9 cellular contexts compared by ENCODE assay signal in genomic region chr21:42227909-42228708, GRCh38. TPM values are rescaled to one million over a fixed set of nuclear protein-coding genes. Genes with fewer than 3 reads are reported as not detected.
A peak's percentile ranks its signal among the peaks of the same experiment; 100 is the strongest.
DNase-seq lines count a peak whose midpoint lies in the region; ATAC-seq and TF ChIP-seq lines count a peak whose summit lies in the region.
"Had no signal": no experiment of that assay in that cellular context is flagged by ENCODE, and none has a peak within 500 bp of the region (broad histone marks: within the 10 kb centered on the region; RNA-seq: fewer than 3 reads in every experiment).

No MANE protein-coding gene starts in this region.

- H3K27me3 ChIP-seq in right cardiac atrium (ENCODE audit: control insufficient read depth, insufficient read depth), result no peaks in the 10 kb centered on the region
- H3K27me3 ChIP-seq in spleen (replicated peaks in 1 of 7), result no peaks in the 10 kb centered on the region

- H3K27ac ChIP-seq in right cardiac atrium (ENCODE audit: low read length) (peak overlapping the region; percentile 61), spleen (peak overlapping the region in 7 of 8 donors; percentile 46 to 93 (median 74))
- H3K27ac ChIP-seq: VCaP had no signal

- H3K36me3 ChIP-seq in spleen, result peaks cover 0 to 49% (median 15%) of the 10 kb centered on the region in 6 donors

- no peak for TF ChIP-seq POLR2A in spleen (IDR thresholded peaks at IDR 0.05)

- peaks cover 21% of the 10 kb centered on the region for H3K4me1 ChIP-seq in right cardiac atrium (ENCODE audit: control insufficient read depth, insufficient read depth, low read length)
- H3K4me1 ChIP-seq in spleen, result peaks cover 39 to 84% (median 71%) of the 10 kb centered on the region in 6 donors

- no peaks in the 10 kb centered on the region for H3K9me3 ChIP-seq in right cardiac atrium (ENCODE audit: control insufficient read depth, low read length)
- no peaks in the 10 kb centered on the region for H3K9me3 ChIP-seq in spleen

- WGBS in right cardiac atrium, result 35% methylated on average over 10 of the region's 10 CpGs
- WGBS in spleen, 5 donors, result 16 to 20% (median 18%) methylated on average over 10 of the region's 10 CpGs

- ATAC-seq in GM21381 (IDR thresholded peaks at IDR 0.05; ENCODE audit: unreplicated experiment) (peak; percentile 87), right cardiac atrium (peak; percentile 95 to 98)

- H3K4me3 ChIP-seq in right cardiac atrium (ENCODE audit: low read length) (no peak overlapping the region), spleen (peak overlapping the region in 1 of 8 donors; percentile 44)

- peak in 2 of 11 experiments; percentile 11 to 12 for TF ChIP-seq CTCF in spleen (IDR thresholded peaks at IDR 0.05 in 8 of 11, conservative IDR thresholded peaks at IDR 0.05 in 3 of 11)

- intact Hi-C loops in right cardiac atrium (cut with DNase I), result no loop called here
- intact Hi-C loops in spleen (cut with DNase I; ENCODE audit: low total_unique reads), result no loop called here

- DNase-seq in DMS153 (lab: John Stamatoyannopoulos, UW), result peak; percentile 77
- peak; percentile 59 for DNase-seq in HK-2 (ENCODE audit: unreplicated experiment)
- peak; percentile 89 for DNase-seq in T follicular helper cell (ENCODE audit: low read depth)
- peak; percentile 79 for DNase-seq in activated naive CD8-positive, alpha-beta T cell treated with anti-CD3 and anti-CD28 coated beads, Interleukin-2, amount 50 U/mL, for 16 hours (ENCODE audit: low read depth, low spot score)
- DNase-seq in right cardiac atrium, result peak; percentile 87 to 94 (median 93)
- peak; percentile 97 for DNase-seq in spleen
- DNase-seq in middle frontal gyrus (ENCODE audit: extremely low spot score, low spot score), result no peak

RNA-seq across cellular contexts. Expression of gene ABCG1, which starts 9.2 kb away (rescaled TPM):
- total RNA-seq in right cardiac atrium (10 to 100 TPM in 1 of 4 donors, 1 to 10 TPM in 3; 3.6 to 11.5 (median 5.8) TPM), spleen (100 to 1,000 TPM in 5 of 7 donors, 10 to 100 TPM in 2; 76.7 to 143 (median 103) TPM)
- polyA plus RNA-seq in right cardiac atrium (5.7 TPM), spleen (10 to 100 TPM; 14.6 to 17.0 (median 15.6) TPM)

Comparison
In these comparisons a context has a peak if more than half of its experiments do, and no peak if none do; other contexts are left out.
1. RNA of gene ABCG1, which starts 9.2 kb away (total RNA-seq): 76.7 to 143 TPM in spleen; 3.6 to 11.5 TPM in right cardiac atrium; every median in the first group is over 4 times any median in the second.